11 cellular contexts compared by ENCODE assay signal in genomic region chr9:131429121-131430012, GRCh38. TPM values are rescaled to one million over a fixed set of nuclear protein-coding genes. Genes with fewer than 3 reads are reported as not detected.
DNase-seq lines count a peak whose midpoint lies in the region; ATAC-seq and TF ChIP-seq lines count a peak whose summit lies in the region.
"Had no signal": no experiment of that assay in that cellular context is flagged by ENCODE, and none has a peak within 500 bp of the region (broad histone marks: within the 10 kb centered on the region; RNA-seq: fewer than 3 reads in every experiment).

No MANE protein-coding gene starts in this region.

- peak overlapping the region; percentile 8 for H3K4me3 Mint-ChIP-seq in activated B cell treated with CpG ODN at 0.5 μM for 24 hours
- H3K4me3 Mint-ChIP-seq in stimulated activated naive CD8-positive, alpha-beta T cell treated with anti-CD3 and anti-CD28 coated beads, Interleukin-15, Interleukin-2, amounts not matched to agents 100 ng/mL and 50 ng/mL, for 24 hours, result no peak overlapping the region

- no peaks in the 10 kb centered on the region for H3K9me3 Mint-ChIP-seq in activated B cell treated with CpG ODN at 0.5 μM for 24 hours
- H3K9me3 Mint-ChIP-seq in stimulated activated naive CD8-positive, alpha-beta T cell treated with anti-CD3 and anti-CD28 coated beads, Interleukin-15, Interleukin-2, amounts not matched to agents 100 ng/mL and 50 ng/mL, for 24 hours, result no peaks in the 10 kb centered on the region

- no peaks in the 10 kb centered on the region for H3K27me3 Mint-ChIP-seq in activated B cell treated with CpG ODN at 0.5 μM for 24 hours
- H3K27me3 Mint-ChIP-seq in stimulated activated naive CD8-positive, alpha-beta T cell treated with anti-CD3 and anti-CD28 coated beads, Interleukin-15, Interleukin-2, amounts not matched to agents 100 ng/mL and 50 ng/mL, for 24 hours, result no peaks in the 10 kb centered on the region

- intact Hi-C loops in cardiac septum (cut with DNase I) (no loop called here), activated B cell treated with CpG ODN at 0.5 μM for 24 hours (cut with micrococcal nuclease) (no loop called here), left lung (cut with DNase I) (no loop called here)

- H3K4me3 ChIP-seq in cardiac muscle cell (no peak overlapping the region), left lung (no peak overlapping the region), BE2C (ENCODE audit: low read depth, low read length) (no peak overlapping the region)

- no peak for TF ChIP-seq CTCF in cardiac muscle cell (IDR thresholded peaks at IDR 0.05; ENCODE audit: low read depth, low read length)
- no peak for TF ChIP-seq CTCF in activated B cell treated with CpG ODN at 0.5 μM for 24 hours (IDR thresholded peaks at IDR 0.05)
- no peak for TF ChIP-seq CTCF in left lung (IDR thresholded peaks at IDR 0.05)
- no peak for TF ChIP-seq CTCF in BE2C (IDR thresholded peaks at IDR 0.05; ENCODE audit: low read depth, low read length)

- CTCF ChIA-PET in activated B cell treated with CpG ODN at 0.5 μM for 24 hours (lab: Charles Lee), result no interaction called here

- peaks cover 47% of the 10 kb centered on the region for H3K36me3 Mint-ChIP-seq in activated B cell treated with CpG ODN at 0.5 μM for 24 hours (ENCODE audit: low read depth)
- H3K36me3 Mint-ChIP-seq in stimulated activated naive CD8-positive, alpha-beta T cell treated with anti-CD3 and anti-CD28 coated beads, Interleukin-15, Interleukin-2, amounts not matched to agents 100 ng/mL and 50 ng/mL, for 24 hours (ENCODE audit: low read depth), result peaks cover 50% of the 10 kb centered on the region

- H3K27ac ChIP-seq in cardiac muscle cell (peak overlapping the region; percentile 72), left lung (no peak overlapping the region)

- no peaks in the 10 kb centered on the region for H3K27me3 ChIP-seq in cardiac muscle cell
- H3K27me3 ChIP-seq in left lung, result no peaks in the 10 kb centered on the region
- H3K27me3 ChIP-seq in BE2C, result no peaks in the 10 kb centered on the region

- H3K36me3 ChIP-seq in cardiac muscle cell, result peaks cover 23% of the 10 kb centered on the region
- H3K36me3 ChIP-seq in left lung, result peaks cover 0 to 36% of the 10 kb centered on the region in 2 donors
- H3K36me3 ChIP-seq in BE2C, result peaks cover 50% of the 10 kb centered on the region

- no peak for ATAC-seq in activated B cell treated with CpG ODN at 0.5 μM for 24 hours (ENCODE audit: low read depth)
- peak; percentile 54 for ATAC-seq in left lung
- ATAC-seq in GM18868 (IDR thresholded peaks at IDR 0.05; ENCODE audit: unreplicated experiment), result no peak

- peaks cover 6% of the 10 kb centered on the region for H3K4me1 ChIP-seq in cardiac muscle cell (ENCODE audit: low read depth)
- peaks cover 7 to 30% of the 10 kb centered on the region in 2 donors for H3K4me1 ChIP-seq in left lung
- H3K4me1 ChIP-seq in BE2C, result no peaks in the 10 kb centered on the region

- peak overlapping the region; percentile 51 for H3K27ac Mint-ChIP-seq in activated B cell treated with CpG ODN at 0.5 μM for 24 hours
- peak overlapping the region; percentile 72 for H3K27ac Mint-ChIP-seq in stimulated activated naive CD8-positive, alpha-beta T cell treated with anti-CD3 and anti-CD28 coated beads, Interleukin-15, Interleukin-2, amounts not matched to agents 100 ng/mL and 50 ng/mL, for 24 hours

- DNase-seq in cardiac muscle cell (ENCODE audit: low read depth in 1 of 2, low spot score in 1 of 2) (no peak), cardiac septum (ENCODE audit: low spot score) (no peak), activated B cell treated with CpG ODN at 0.5 μM for 24 hours (no peak), left lung (no peak), DMS153 treated with DMSO at 0.1 percent for 48 hours (lab: John Stamatoyannopoulos, UW; ENCODE audit: unreplicated experiment) (no peak), BE2C (no peak)
- DNase-seq: C1 segment of cervical spinal cord, hippocampal formation, Kasumi-1 had no signal

- POLR2A ChIA-PET in activated B cell treated with CpG ODN at 0.5 μM for 24 hours (lab: Charles Lee), result interaction anchor here (0.6 to 1.3 kb wide), 3 partner anchors 10 to 42 kb away, joined by 3 to 5 read pairs (median 4); no protein-coding TSS in a partner anchor

- peaks cover 45% of the 10 kb centered on the region for H3K4me1 Mint-ChIP-seq in activated B cell treated with CpG ODN at 0.5 μM for 24 hours
- H3K4me1 Mint-ChIP-seq in stimulated activated naive CD8-positive, alpha-beta T cell treated with anti-CD3 and anti-CD28 coated beads, Interleukin-15, Interleukin-2, amounts not matched to agents 100 ng/mL and 50 ng/mL, for 24 hours (ENCODE audit: low read depth), result peaks cover 44% of the 10 kb centered on the region

- H3K9me3 ChIP-seq in cardiac muscle cell (ENCODE audit: low read depth) (no peaks in the 10 kb centered on the region), left lung (no peaks in the 10 kb centered on the region), BE2C (no peaks in the 10 kb centered on the region)

RNA-seq across cellular contexts. Expression of gene PRRC2B, which starts 35.5 kb away (rescaled TPM):
- total RNA-seq in cardiac muscle cell (166 and 259 TPM in 2 replicates), cardiac septum (151 TPM), activated B cell treated with CpG ODN at 0.5 μM for 24 hours (170 and 206 TPM in 2 replicates), left lung (100 to 1,000 TPM; 165 to 176 TPM)
- polyA plus RNA-seq in cardiac muscle cell, result 71.1 and 112 TPM in 2 replicates
- polyA plus RNA-seq in BE2C (2012; ENCODE audit: insufficient read depth, insufficient read length, low read depth), result 119 TPM
